ENCODE assay signal across 17 cellular contexts in the genomic region with DNA sequence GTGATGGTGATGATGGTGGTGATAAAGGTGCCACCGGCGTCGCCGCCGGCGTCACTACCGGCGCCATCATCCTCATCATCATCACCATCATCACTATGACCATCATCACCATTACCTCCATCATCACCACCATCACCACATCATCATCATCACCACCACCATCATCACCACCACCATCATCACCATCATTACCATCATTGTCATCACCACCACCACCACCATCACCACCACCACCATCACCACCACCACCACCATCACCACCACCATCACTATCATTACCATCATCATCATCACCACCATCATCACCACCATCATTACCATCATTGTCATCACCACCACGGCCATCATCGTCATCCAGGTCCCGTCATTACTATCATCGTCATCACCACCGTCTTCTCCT.
"Had no signal": no experiment of that assay in that cellular context is flagged by ENCODE, and none has a peak within 500 bp of the region (broad histone marks: within the 10 kb centered on the region; RNA-seq: fewer than 3 reads in every experiment).

No MANE protein-coding gene starts in this region.

- ATAC-seq: left lobe of liver; stimulated activated effector memory CD8-positive, alpha-beta T cell treated with anti-CD3 and anti-CD28 coated beads, Interleukin-12 subunit alpha, Interleukin-12 subunit beta, amount 100 ng/mL, for 72 hours; upper lobe of right lung had no signal

- H3K27me3 Mint-ChIP-seq: memory B cell had no signal

- FAIRE-seq: frontal cortex, kidney had no signal

- H3K27ac Mint-ChIP-seq: memory B cell; neural progenitor cell; stimulated activated effector memory CD8-positive, alpha-beta T cell treated with anti-CD3 and anti-CD28 coated beads, Interleukin-12 subunit alpha, Interleukin-12 subunit beta, amount 100 ng/mL, for 72 hours had no signal

- H3K9me3 Mint-ChIP-seq: stimulated activated effector memory CD8-positive, alpha-beta T cell treated with anti-CD3 and anti-CD28 coated beads, Interleukin-12 subunit alpha, Interleukin-12 subunit beta, amount 100 ng/mL, for 72 hours had no signal

- DNase-seq: cortex of kidney; dorsolateral prefrontal cortex; effector CD4-positive, alpha-beta T cell; head of caudate nucleus; kidney; nucleus accumbens; sigmoid colon; stimulated activated CD4-positive, alpha-beta T cell treated with anti-CD3 and anti-CD28 coated beads, Interleukin-2, amount 100 ng/mL, for 24 hours; stimulated activated CD4-positive, alpha-beta T cell treated with anti-CD3 and anti-CD28 coated beads, Interleukin-4, amount 100 ng/mL, for 24 hours; stimulated activated naive CD4-positive, alpha-beta T cell treated with Interleukin-2 at 50 U/mL for 16 hours; transverse colon had no signal

- H3K4me3 Mint-ChIP-seq: memory B cell; stimulated activated effector memory CD8-positive, alpha-beta T cell treated with anti-CD3 and anti-CD28 coated beads, Interleukin-12 subunit alpha, Interleukin-12 subunit beta, amount 100 ng/mL, for 72 hours had no signal
